8 cellular contexts compared by ENCODE assay signal in the genomic region with DNA sequence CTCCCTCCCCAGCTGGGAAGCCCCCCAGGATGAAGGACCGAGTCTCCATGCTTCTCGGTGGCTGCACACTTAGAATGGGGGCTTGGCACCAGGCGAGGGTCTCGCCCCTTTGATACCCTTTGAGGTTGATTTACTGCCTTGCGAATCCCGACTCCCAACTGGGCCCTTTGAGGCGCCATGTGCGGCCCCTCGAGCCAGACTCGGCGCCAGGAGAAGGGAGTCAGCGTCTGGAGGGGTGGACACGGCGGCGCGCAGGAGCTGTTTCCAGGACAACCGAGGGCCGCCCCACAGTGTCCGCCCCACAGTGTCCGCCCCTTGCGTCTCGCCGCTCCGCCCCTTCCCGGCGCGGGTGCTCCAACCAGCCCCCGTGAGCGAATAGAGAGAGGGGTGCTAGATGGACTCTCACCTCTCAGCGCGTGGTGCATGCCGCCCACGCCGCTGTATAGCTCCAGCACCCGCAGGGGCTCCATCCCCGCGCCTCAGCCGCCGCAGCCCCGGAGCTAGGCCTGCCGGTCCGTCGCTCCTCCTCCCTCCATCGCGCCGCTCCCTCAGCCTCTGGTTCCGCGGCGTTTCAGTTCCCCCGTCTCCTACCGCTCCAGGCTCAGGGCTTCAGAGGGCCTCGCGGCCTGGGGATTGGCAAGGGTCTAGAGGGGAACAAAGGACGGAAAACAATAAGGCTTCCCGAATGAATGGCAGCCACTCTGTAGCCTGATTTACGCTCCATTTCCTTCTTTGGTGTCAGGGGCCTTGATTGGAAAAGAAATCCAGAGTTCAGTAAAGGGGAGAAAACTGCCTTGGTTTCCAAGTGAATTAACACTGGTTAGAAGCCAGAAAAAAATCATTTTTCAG. TPM values are rescaled to one million over a fixed set of nuclear protein-coding genes. Genes with fewer than 3 reads are reported as not detected.
DNase-seq lines count a peak whose midpoint lies in the region; ATAC-seq and TF ChIP-seq lines count a peak whose summit lies in the region.

A gene with protein sequence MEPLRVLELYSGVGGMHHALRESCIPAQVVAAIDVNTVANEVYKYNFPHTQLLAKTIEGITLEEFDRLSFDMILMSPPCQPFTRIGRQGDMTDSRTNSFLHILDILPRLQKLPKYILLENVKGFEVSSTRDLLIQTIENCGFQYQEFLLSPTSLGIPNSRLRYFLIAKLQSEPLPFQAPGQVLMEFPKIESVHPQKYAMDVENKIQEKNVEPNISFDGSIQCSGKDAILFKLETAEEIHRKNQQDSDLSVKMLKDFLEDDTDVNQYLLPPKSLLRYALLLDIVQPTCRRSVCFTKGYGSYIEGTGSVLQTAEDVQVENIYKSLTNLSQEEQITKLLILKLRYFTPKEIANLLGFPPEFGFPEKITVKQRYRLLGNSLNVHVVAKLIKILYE (minus strand): TSS at position 508 of the 849 bp plus-strand sequence. CDS start 38 bp downstream, at position 470.

- no peak for TF ChIP-seq POLR2A in Peyer's patch (IDR thresholded peaks at IDR 0.05)

- peaks cover 52% of the 10 kb centered on the region for H3K4me1 Mint-ChIP-seq in activated T-helper 2 cell treated with anti-CD3 and anti-CD28 coated beads, Interferon-gamma antibody, Interleukin-2, Interleukin-4, amounts not matched to agents 10 μg/mL and 5 μg/mL and 100 μg/mL, durations not matched to agents 14 hours and 24 hours and 36 hours (ENCODE audit: low read depth)
- peaks cover 30 to 35% of the 10 kb centered on the region in 2 donors for H3K4me1 Mint-ChIP-seq in natural killer cell
- peaks cover 19 to 34% of the 10 kb centered on the region in 2 donors for H3K4me1 Mint-ChIP-seq in stimulated activated naive B cell treated with anti-CD40 and anti-IgM and Interleukin-4, amounts not matched to agents 10 μg/mL and 1 μg/mL and 100 μg/mL, for 72 hours

- intact Hi-C loops in activated T-helper 2 cell treated with anti-CD3 and anti-CD28 coated beads, Interferon-gamma antibody, Interleukin-2, Interleukin-4, amounts not matched to agents 10 μg/mL and 5 μg/mL and 100 μg/mL, durations not matched to agents 14 hours and 24 hours and 36 hours (cut with micrococcal nuclease) = loop anchor here (1.0 to 10.0 kb wide), 5 partner anchors 15 to 767 kb away; a partner anchor contains a TSS
- intact Hi-C loops in natural killer cell (cut with micrococcal nuclease) = loop anchor here (1.0 to 2.0 kb wide), 2 partner anchors 15 to 29 kb away; no protein-coding TSS in a partner anchor

- no peaks in the 10 kb centered on the region for H3K36me3 ChIP-seq in HUES48 (ENCODE audit: control insufficient read depth, insufficient read depth, low read length)
- H3K36me3 ChIP-seq in Peyer's patch = no peaks in the 10 kb centered on the region

- H3K9ac ChIP-seq in HUES48 (ENCODE audit: low read depth, low read length) = peak within 1 kb of the TSS; percentile 86

- H3K4me3 Mint-ChIP-seq in activated T-helper 2 cell treated with anti-CD3 and anti-CD28 coated beads, Interferon-gamma antibody, Interleukin-2, Interleukin-4, amounts not matched to agents 10 μg/mL and 5 μg/mL and 100 μg/mL, durations not matched to agents 14 hours and 24 hours and 36 hours (ENCODE audit: low read depth) = peak within 1 kb of the TSS; percentile 96
- peak within 1 kb of the TSS; percentile 94 for H3K4me3 Mint-ChIP-seq in natural killer cell
- peak within 1 kb of the TSS; percentile 89 to 99 for H3K4me3 Mint-ChIP-seq in stimulated activated naive B cell treated with anti-CD40 and anti-IgM and Interleukin-4, amounts not matched to agents 10 μg/mL and 1 μg/mL and 100 μg/mL, for 72 hours

- ATAC-seq in GM21390 (IDR thresholded peaks at IDR 0.05; ENCODE audit: unreplicated experiment) = peak; percentile 93
- ATAC-seq in natural killer cell = peak; percentile 88 to 96 (median 90)
- peak; percentile 88 to 92 for ATAC-seq in stimulated activated naive B cell treated with anti-CD40 and anti-IgM and Interleukin-4, amounts not matched to agents 10 μg/mL and 1 μg/mL and 100 μg/mL, for 72 hours (replicated peaks)

- H3K9me3 Mint-ChIP-seq in activated T-helper 2 cell treated with anti-CD3 and anti-CD28 coated beads, Interferon-gamma antibody, Interleukin-2, Interleukin-4, amounts not matched to agents 10 μg/mL and 5 μg/mL and 100 μg/mL, durations not matched to agents 14 hours and 24 hours and 36 hours = no peaks in the 10 kb centered on the region
- no peaks in the 10 kb centered on the region for H3K9me3 Mint-ChIP-seq in natural killer cell
- no peaks in the 10 kb centered on the region for H3K9me3 Mint-ChIP-seq in stimulated activated naive B cell treated with anti-CD40 and anti-IgM and Interleukin-4, amounts not matched to agents 10 μg/mL and 1 μg/mL and 100 μg/mL, for 72 hours

- H3K27ac Mint-ChIP-seq in activated T-helper 2 cell treated with anti-CD3 and anti-CD28 coated beads, Interferon-gamma antibody, Interleukin-2, Interleukin-4, amounts not matched to agents 10 μg/mL and 5 μg/mL and 100 μg/mL, durations not matched to agents 14 hours and 24 hours and 36 hours = peak within 1 kb of the TSS; percentile 77
- peak within 1 kb of the TSS; percentile 91 to 97 for H3K27ac Mint-ChIP-seq in natural killer cell
- H3K27ac Mint-ChIP-seq in stimulated activated naive B cell treated with anti-CD40 and anti-IgM and Interleukin-4, amounts not matched to agents 10 μg/mL and 1 μg/mL and 100 μg/mL, for 72 hours = peak within 1 kb of the TSS; percentile 97

- peak within 1 kb of the TSS; percentile 97 for H3K27ac ChIP-seq in HUES48 (ENCODE audit: low read depth, low read length)
- peak within 1 kb of the TSS; percentile 84 to 94 (median 89) for H3K27ac ChIP-seq in Peyer's patch

- H3K27me3 Mint-ChIP-seq in activated T-helper 2 cell treated with anti-CD3 and anti-CD28 coated beads, Interferon-gamma antibody, Interleukin-2, Interleukin-4, amounts not matched to agents 10 μg/mL and 5 μg/mL and 100 μg/mL, durations not matched to agents 14 hours and 24 hours and 36 hours (ENCODE audit: low read depth) = peaks cover 7% of the 10 kb centered on the region
- no peaks in the 10 kb centered on the region for H3K27me3 Mint-ChIP-seq in natural killer cell (ENCODE audit: low read depth in 2 of 2)
- no peaks in the 10 kb centered on the region for H3K27me3 Mint-ChIP-seq in stimulated activated naive B cell treated with anti-CD40 and anti-IgM and Interleukin-4, amounts not matched to agents 10 μg/mL and 1 μg/mL and 100 μg/mL, for 72 hours

- DNase-seq in DMS 273 treated with DMSO at 0.1 percent for 48 hours (lab: John Stamatoyannopoulos, UW) (peak; percentile 78), Peyer's patch (peak; percentile 78 to 91 (median 90)), fibroblast of mammary gland (ENCODE audit: low read depth) (peak; percentile 89), natural killer cell (peak; percentile 79)
- peak; percentile 77 for DNase-seq in activated T-helper 2 cell treated with anti-CD3 and anti-CD28 coated beads, Interferon-gamma antibody, Interleukin-2, Interleukin-4, amounts not matched to agents 10 μg/mL and 5 μg/mL and 100 μg/mL, durations not matched to agents 14 hours and 24 hours and 36 hours (ENCODE audit: low spot score)
- DNase-seq in stimulated activated naive B cell treated with anti-CD40 and anti-IgM and Interleukin-4, amounts not matched to agents 10 μg/mL and 1 μg/mL and 100 μg/mL, for 72 hours = peak; percentile 79

- H3K4me3 ChIP-seq in HUES48 (ENCODE audit: low read depth, low read length) (peak within 1 kb of the TSS; percentile 89), Peyer's patch (peak within 1 kb of the TSS; percentile 67 to 87 (median 82)), fibroblast of mammary gland (ENCODE audit: control insufficient read depth, low read depth, low read length) (peak within 1 kb of the TSS; percentile 62)

- no peaks in the 10 kb centered on the region for H3K36me3 Mint-ChIP-seq in activated T-helper 2 cell treated with anti-CD3 and anti-CD28 coated beads, Interferon-gamma antibody, Interleukin-2, Interleukin-4, amounts not matched to agents 10 μg/mL and 5 μg/mL and 100 μg/mL, durations not matched to agents 14 hours and 24 hours and 36 hours (ENCODE audit: low read depth)
- H3K36me3 Mint-ChIP-seq in natural killer cell = no peaks in the 10 kb centered on the region
- H3K36me3 Mint-ChIP-seq in stimulated activated naive B cell treated with anti-CD40 and anti-IgM and Interleukin-4, amounts not matched to agents 10 μg/mL and 1 μg/mL and 100 μg/mL, for 72 hours = no peaks in the 10 kb centered on the region

- H3K4me1 ChIP-seq in HUES48 (ENCODE audit: control insufficient read depth, insufficient read depth, low read length) = peaks cover 48% of the 10 kb centered on the region
- peaks cover 0 to 9% (median 0%) of the 10 kb centered on the region in 4 donors for H3K4me1 ChIP-seq in Peyer's patch

- TF ChIP-seq CTCF in Peyer's patch (IDR thresholded peaks at IDR 0.05) (peak in 1 of 6 experiments; percentile 4), fibroblast of mammary gland (conservative IDR thresholded peaks at IDR 0.05; ENCODE audit: control insufficient read depth, insufficient read depth, low read depth, low read length) (no peak), natural killer cell (IDR thresholded peaks at IDR 0.05) (no peak)

- H3K9me3 ChIP-seq in HUES48 (ENCODE audit: control insufficient read depth, insufficient read depth, low read length) (no peaks in the 10 kb centered on the region), Peyer's patch (no peaks in the 10 kb centered on the region)

- H3K27me3 ChIP-seq in HUES48 (ENCODE audit: control insufficient read depth, insufficient read depth, low read length) (no peaks in the 10 kb centered on the region), Peyer's patch (no peaks in the 10 kb centered on the region)

RNA-seq across cellular contexts. Expression of the gene that starts here (rescaled TPM):
- total RNA-seq in Peyer's patch = 10 to 100 TPM in 1 of 4 donors, 1 to 10 TPM in 3; 4.0 to 24.8 (median 6.4) TPM
- total RNA-seq in activated T-helper 2 cell treated with anti-CD3 and anti-CD28 coated beads, Interferon-gamma antibody, Interleukin-2, Interleukin-4, amounts not matched to agents 10 μg/mL and 5 μg/mL and 100 μg/mL, durations not matched to agents 14 hours and 24 hours and 36 hours = 3.2 and 4.2 TPM in 2 replicates
- 10 to 100 TPM; 11.0 to 21.8 (median 14.4) TPM for total RNA-seq in natural killer cell

Comparison
In these comparisons a context has a peak if more than half of its experiments do, and no peak if none do; other contexts are left out.
1. Peak in every context shown above with its lines: DNase-seq, ATAC-seq, H3K4me3 ChIP-seq and H3K27ac ChIP-seq.